In genomic region chr19:10010247-10010691, GRCh38 we compare ENCODE assay signal across 8 cellular contexts. TPM values are rescaled to one million over a fixed set of nuclear protein-coding genes. Genes with fewer than 3 reads are reported as not detected.
DNase-seq lines count a peak whose midpoint lies in the region; ATAC-seq, FAIRE-seq and TF ChIP-seq lines count a peak whose summit lies in the region.

Gene COL5A3, minus strand, starts transcription at chr19:10010504. Its CDS starts 119 bp downstream, at chr19:10010385.

- H3K9me3 ChIP-seq in body of pancreas = no peaks in the 10 kb centered on the region

- no peak for FAIRE-seq in RCC 7860 (lab: Jason Lieb, UNC)

- no peak for TF ChIP-seq CTCF in body of pancreas (IDR thresholded peaks at IDR 0.05)

- H3K27ac ChIP-seq in body of pancreas (peak within 1 kb of the TSS in 1 of 4 donors; percentile 3), skin epidermis (peak within 1 kb of the TSS in 20 of 21 experiments; percentile 0 to 87 (median 67))

- peak; percentile 15 for ATAC-seq in body of pancreas
- ATAC-seq in GM21526 (IDR thresholded peaks at IDR 0.05; ENCODE audit: low FRiP score, unreplicated experiment) = no peak

- intact Hi-C loops in body of pancreas (cut with DNase I) = no loop called here

- H3K4me3 ChIP-seq in body of pancreas (no peak within 1 kb of the TSS), iPS-11a (ENCODE audit: low read depth, low read length) (peak within 1 kb of the TSS; percentile 13), skin epidermis (peak within 1 kb of the TSS; percentile 23 to 50 (median 40))

- peaks cover 26% of the 10 kb centered on the region for H3K4me1 ChIP-seq in body of pancreas

- no peaks in the 10 kb centered on the region for H3K36me3 ChIP-seq in body of pancreas (replicated peaks in 1 of 2; ENCODE audit: insufficient read depth in 1 of 2, low read depth in 2 of 2)

- peak in 1 of 3 donors; percentile 13 for TF ChIP-seq POLR2A in body of pancreas (IDR thresholded peaks at IDR 0.05)

- peaks cover 0 to 14% of the 10 kb centered on the region in 2 donors for H3K27me3 ChIP-seq in body of pancreas

- 0 to 1% methylated on average over 3 to 27 of the region's 38 CpGs for WGBS in body of pancreas, 2 donors

- DNase-seq in ELF-1 (ENCODE audit: low read depth, low spot score) (peak; percentile 29), body of pancreas (peak in 3 of 4 donors; percentile 18 to 30 (median 28)), NCI-H82 (lab: John Stamatoyannopoulos, UW) (no peak), RCC 7860 (ENCODE audit: low spot score) (no peak)
- no peak for DNase-seq in activated T-cell treated with anti-CD3 and anti-CD28 coated beads, Interleukin-2, amount 50 U/mL, for 1 hour

RNA-seq across cellular contexts. Expression of gene COL5A3, which starts in this region (rescaled TPM):
- total RNA-seq in body of pancreas = 1 to 10 TPM; 3.4 to 9.6 TPM

Comparison
In these comparisons a context has a peak if more than half of its experiments do, and no peak if none do; other contexts are left out.
1. DNase-seq: peak in ELF-1 (single experiment) and body of pancreas (3 of 4); none in NCI-H82 (single experiment), activated T-cell treated with anti-CD3 and anti-CD28 coated beads, Interleukin-2, amount 50 U/mL, for 1 hour (single experiment) and RCC 7860 (single experiment).
2. H3K4me3 ChIP-seq: peak in iPS-11a (single experiment) and skin epidermis (7 of 7); none in body of pancreas (0 of 2).